18 cellular contexts compared by ENCODE assay signal in the genomic region with DNA sequence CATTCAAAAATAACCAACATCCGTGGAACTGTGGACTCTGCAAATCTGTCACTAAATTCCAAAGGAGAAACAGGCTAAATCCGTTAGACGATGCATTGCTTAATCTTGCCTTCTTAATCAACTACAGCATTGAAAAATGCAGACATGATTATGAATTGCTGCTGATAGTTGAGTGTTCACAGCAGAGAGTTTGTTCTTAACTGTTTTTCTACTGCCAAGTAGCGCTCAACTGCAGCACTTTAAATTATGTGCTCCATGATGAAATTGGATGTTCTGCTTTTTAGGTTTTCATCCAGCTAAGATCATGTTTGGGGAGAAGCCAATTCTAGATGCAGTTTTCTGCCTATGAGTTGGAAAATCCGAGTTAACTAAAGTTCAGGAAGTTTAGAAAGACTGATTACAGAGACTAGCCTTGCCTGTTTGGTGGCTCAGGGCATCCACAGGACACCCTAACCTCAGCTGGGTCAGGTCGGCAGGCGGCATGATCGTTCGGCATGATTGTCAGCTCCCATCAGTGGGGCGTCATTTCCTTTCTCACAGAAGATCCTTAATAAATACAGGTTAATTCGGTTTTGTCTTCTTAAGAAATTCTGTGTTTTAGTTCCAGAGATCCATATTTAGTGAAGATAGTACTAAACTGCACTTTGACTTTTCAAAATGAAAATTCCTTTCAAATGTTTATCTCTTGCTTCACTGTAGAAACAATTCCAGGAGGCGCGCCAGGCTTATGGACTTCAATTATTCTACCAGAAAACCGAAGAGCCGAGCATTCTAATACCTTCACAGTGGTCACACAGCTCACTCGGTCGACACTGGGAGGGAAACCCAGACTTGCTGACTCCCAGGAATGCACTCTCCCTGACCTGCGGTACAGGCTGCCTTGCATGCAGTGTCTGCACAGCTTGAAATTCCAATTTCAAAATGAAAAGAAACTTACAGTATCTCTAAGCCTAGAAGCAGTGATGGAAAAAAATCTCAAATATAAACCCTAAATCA.
DNase-seq lines count a peak whose midpoint lies in the region; ATAC-seq and TF ChIP-seq lines count a peak whose summit lies in the region.
"Had no signal": no experiment of that assay in that cellular context is flagged by ENCODE, and none has a peak within 500 bp of the region (broad histone marks: within the 10 kb centered on the region; RNA-seq: fewer than 3 reads in every experiment).

No MANE protein-coding gene starts in this region.

- H3K9me2 ChIP-seq in Karpas-422 (replicated peaks; ENCODE audit: insufficient read depth, low read length): no peaks in the 10 kb centered on the region; the same call in 1 of the 2 replicates

- H3K27ac ChIP-seq in ascending aorta (no peak overlapping the region), Karpas-422 (ENCODE audit: low read length) (no peak overlapping the region)
- H3K27ac ChIP-seq: BLaER1 had no signal

- no peaks in the 10 kb centered on the region for H3K27me3 ChIP-seq in ascending aorta
- H3K27me3 ChIP-seq in Karpas-422 (ENCODE audit: low read length): no peaks in the 10 kb centered on the region
- H3K27me3 ChIP-seq: BLaER1, uterus had no signal

- no peak overlapping the region for H3K4me2 ChIP-seq in Karpas-422 (ENCODE audit: low read depth, low read length, poor library complexity, severe bottlenecking)
- H3K4me2 ChIP-seq: BLaER1 had no signal

- H3K36me3 ChIP-seq in ascending aorta (no peaks in the 10 kb centered on the region), Karpas-422 (ENCODE audit: insufficient read depth, low read length) (no peaks in the 10 kb centered on the region)
- H3K36me3 ChIP-seq: BLaER1, uterus had no signal

- peak overlapping the region; percentile 6 to 50 for H3K4me3 ChIP-seq in ascending aorta
- H3K4me3 ChIP-seq in Karpas-422 (ENCODE audit: low read length): no peak overlapping the region
- H3K4me3 ChIP-seq: BLaER1, lung, uterus had no signal

- H3K79me2 ChIP-seq in Karpas-422 (ENCODE audit: low read length): no peaks in the 10 kb centered on the region

- ATAC-seq in sciatic nerve (peak; percentile 79), GM19467 (IDR thresholded peaks at IDR 0.05; ENCODE audit: unreplicated experiment) (no peak)

- no peak overlapping the region for H3K9ac ChIP-seq in Karpas-422 (ENCODE audit: low read length)
- H3K9ac ChIP-seq: BLaER1 had no signal

- no peak overlapping the region for H2AFZ ChIP-seq in Karpas-422 (ENCODE audit: low read length)

- intact Hi-C loops in ascending aorta (cut with DNase I) (no loop called here), sciatic nerve (cut with DNase I) (no loop called here)

- TF ChIP-seq CTCF in ascending aorta (IDR thresholded peaks at IDR 0.05): no peak

- no peaks in the 10 kb centered on the region for H4K20me1 ChIP-seq in Karpas-422 (ENCODE audit: insufficient read depth, low read depth, low read length)
- H4K20me1 ChIP-seq: BLaER1 had no signal

- no peaks in the 10 kb centered on the region for H3K4me1 ChIP-seq in ascending aorta
- no peaks in the 10 kb centered on the region for H3K4me1 ChIP-seq in Karpas-422 (ENCODE audit: low read length)
- H3K4me1 ChIP-seq: uterus had no signal

- peak; percentile 69 for DNase-seq in AG20443 (ENCODE audit: low spot score)
- no peak for DNase-seq in ascending aorta (ENCODE audit: low spot score in 2 of 2)
- peak; percentile 7 for DNase-seq in inferior parietal cortex (ENCODE audit: extremely low spot score)
- DNase-seq in sciatic nerve (ENCODE audit: low spot score): no peak
- no peak for DNase-seq in DMS114 treated with DMSO at 0.1 percent for 48 hours (lab: John Stamatoyannopoulos, UW; ENCODE audit: unreplicated experiment)
- DNase-seq in Karpas-422: no peak
- DNase-seq in T-helper 2 cell: no peak
- DNase-seq: DMS79; effector memory CD4-positive, alpha-beta T cell; head of caudate nucleus; KG1; NCI-H187; NCI-H748 treated with DMSO at 0.1 percent for 48 hours; stimulated activated CD4-positive, alpha-beta T cell treated with anti-CD3 and anti-CD28 coated beads, Interleukin-1b, Interleukin-23, amount 100 ng/mL, for 48 hours had no signal

- H3K9me3 ChIP-seq in ascending aorta (peaks cover 2% of the 10 kb centered on the region in 2 donors), Karpas-422 (ENCODE audit: low read length) (no peaks in the 10 kb centered on the region)
- H3K9me3 ChIP-seq: uterus had no signal

Comparison
In these comparisons a context has a peak if more than half of its experiments do, and no peak if none do; other contexts are left out.
1. DNase-seq: peak in AG20443 (single experiment) and inferior parietal cortex (single experiment); none in ascending aorta (0 of 2), sciatic nerve (single experiment), DMS114 treated with DMSO at 0.1 percent for 48 hours (single experiment), Karpas-422 (single experiment) and T-helper 2 cell (0 of 5).